Comparison of ENCODE assay signal across 8 cellular contexts in the genomic region with DNA sequence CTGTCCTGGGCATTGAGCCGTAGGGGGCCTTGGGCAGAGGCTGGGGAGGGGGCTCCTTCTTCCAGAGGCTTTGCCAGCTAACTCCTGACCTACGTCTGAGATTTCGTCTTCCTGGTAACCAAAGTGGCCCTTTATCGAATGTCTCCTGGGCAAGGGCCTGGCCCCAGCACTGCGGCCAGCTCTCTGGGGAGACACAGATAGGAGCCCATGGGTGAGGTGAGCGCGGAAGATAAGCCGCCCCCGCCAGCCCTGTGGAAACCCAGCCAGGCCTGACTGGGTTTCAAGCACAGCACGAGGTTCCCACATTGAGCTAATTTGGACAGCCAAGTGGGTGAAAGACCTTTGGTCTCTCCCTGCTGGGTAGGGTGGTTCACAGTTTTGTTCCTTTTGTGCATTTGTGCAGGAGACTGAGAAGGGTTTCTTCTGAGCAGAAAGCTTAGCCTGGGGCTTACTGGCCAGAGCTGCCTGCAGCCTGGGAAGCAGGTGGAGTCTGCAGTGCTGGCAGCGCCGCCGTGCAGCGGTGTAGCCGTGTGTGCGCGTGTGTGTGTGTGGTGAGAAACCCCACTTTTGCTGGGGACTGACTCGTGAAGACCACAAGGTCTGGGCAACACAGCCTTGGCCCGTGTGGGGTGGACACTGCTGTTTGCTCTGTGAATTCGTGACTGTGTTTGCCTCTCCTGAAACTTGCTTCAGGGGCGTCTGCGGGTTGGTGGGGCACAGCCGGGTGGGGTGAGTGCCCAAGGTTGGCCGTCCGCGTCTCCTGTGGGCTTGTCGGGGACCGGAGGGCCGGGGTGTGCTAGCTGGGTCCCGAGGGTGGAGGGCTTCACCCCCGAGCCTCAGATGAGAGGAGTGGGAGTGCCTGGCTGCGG. TPM values are rescaled to one million over a fixed set of nuclear protein-coding genes. Genes with fewer than 3 reads are reported as not detected.
DNase-seq lines count a peak whose midpoint lies in the region; ATAC-seq and TF ChIP-seq lines count a peak whose summit lies in the region.

No MANE protein-coding gene starts in this region.

- POLR2A ChIA-PET in CD4-positive, alpha-beta T cell (lab: Charles Lee): interaction anchor here (0.6 kb wide), 1 partner anchor 41 kb away, joined by 3 read pairs; no protein-coding TSS in a partner anchor
- POLR2A ChIA-PET in MCF 10A (lab: Yijun Ruan, JAX): interaction anchor here (0.6 to 7.7 kb wide), 12 partner anchors 12 to 699 kb away, joined by 3 to 110 read pairs (median 4); partner anchors contain the start of genes CDC34, POLRMT, RNF126 and RNU6-2

- no peak for DNase-seq in CD4-positive, alpha-beta T cell
- DNase-seq in KBM-7 (peak; percentile 58), MCF 10A (ENCODE audit: unreplicated experiment) (peak; percentile 59), left colon (peak in 1 of 2 donors; percentile 45), superior temporal gyrus (ENCODE audit: extremely low spot score) (peak; percentile 50), SHP77 (lab: John Stamatoyannopoulos, UW) (no peak), NCI-H524 treated with DMSO at 0.1 percent for 48 hours (lab: John Stamatoyannopoulos, UW) (no peak), dedifferentiated amniotic fluid mesenchymal stem cell (ENCODE audit: extremely low spot score) (no peak)

- H3K27ac ChIP-seq in CD4-positive, alpha-beta T cell (ENCODE audit: low read depth, low read length): no peak overlapping the region

- no TSS peak for BruUV-seq in MCF 10A (replicated peaks; lab: Mats Ljungman, UMichigan)

- TF ChIP-seq CTCF in CD4-positive, alpha-beta T cell (IDR thresholded peaks at IDR 0.05): no peak
- TF ChIP-seq CTCF in MCF 10A (IDR thresholded peaks at IDR 0.05; ENCODE audit: unreplicated experiment): no peak

- no peaks in the 10 kb centered on the region for H3K9me3 Mint-ChIP-seq in CD4-positive, alpha-beta T cell
- no peaks in the 10 kb centered on the region for H3K9me3 Mint-ChIP-seq in MCF 10A (ENCODE audit: unreplicated experiment)

- in situ Hi-C loops in KBM-7 (cut with MboI; ENCODE audit: low pct_unique_long_range_greater_than_20kb, low sequenced_read_pairs): no loop called here

- no peak overlapping the region for H3K27ac Mint-ChIP-seq in CD4-positive, alpha-beta T cell
- H3K27ac Mint-ChIP-seq in MCF 10A (ENCODE audit: low read depth, unreplicated experiment): peak overlapping the region; percentile 79

- peak overlapping the region; percentile 85 for H3K4me3 Mint-ChIP-seq in CD4-positive, alpha-beta T cell
- peak overlapping the region; percentile 85 for H3K4me3 Mint-ChIP-seq in MCF 10A (ENCODE audit: unreplicated experiment)

- H3K9me3 ChIP-seq in CD4-positive, alpha-beta T cell (ENCODE audit: control insufficient read depth, low read length): no peaks in the 10 kb centered on the region

- H3K4me1 Mint-ChIP-seq in CD4-positive, alpha-beta T cell (ENCODE audit: low read depth): peaks cover 37% of the 10 kb centered on the region
- H3K4me1 Mint-ChIP-seq in MCF 10A (ENCODE audit: insufficient read depth, unreplicated experiment): peaks cover 23% of the 10 kb centered on the region

- intact Hi-C loops in CD4-positive, alpha-beta T cell (cut with DNase I, micrococcal nuclease): loop anchor here (5.0 kb wide), 5 partner anchors 57 to 832 kb away; partner anchors contain the start of genes DAZAP1 (in 1 of the 2), POLRMT (in 1 of the 2), RNF126 (in 1 of the 2) and TPGS1 (in 1 of the 2)
- intact Hi-C loops in MCF 10A (cut with micrococcal nuclease): no loop called here
- intact Hi-C loops in left colon (cut with DNase I, micrococcal nuclease): no loop called here

- no peaks in the 10 kb centered on the region for H3K27me3 Mint-ChIP-seq in CD4-positive, alpha-beta T cell
- H3K27me3 Mint-ChIP-seq in MCF 10A (ENCODE audit: insufficient read depth, unreplicated experiment): no peaks in the 10 kb centered on the region

- CTCF ChIA-PET in CD4-positive, alpha-beta T cell (lab: Charles Lee): interaction anchor here (1.9 kb wide), 1 partner anchor 10 kb away, joined by 10 read pairs; no protein-coding TSS in a partner anchor
- CTCF ChIA-PET in MCF 10A (lab: Yijun Ruan, JAX): interaction anchor here (0.6 to 1.0 kb wide), 2 partner anchors 10 to 43 kb away, joined by 3 to 6 read pairs; no protein-coding TSS in a partner anchor

- H3K36me3 Mint-ChIP-seq in CD4-positive, alpha-beta T cell (ENCODE audit: low read depth): peaks cover 14% of the 10 kb centered on the region
- peaks cover 27% of the 10 kb centered on the region for H3K36me3 Mint-ChIP-seq in MCF 10A (ENCODE audit: insufficient read depth, unreplicated experiment)

- no peaks in the 10 kb centered on the region for H3K27me3 ChIP-seq in CD4-positive, alpha-beta T cell (ENCODE audit: control insufficient read depth, insufficient read depth, low read length)

- no peak for ATAC-seq in CD4-positive, alpha-beta T cell (ENCODE audit: poor library complexity)
- ATAC-seq in left colon: peak; percentile 9

RNA-seq across cellular contexts. Expression of gene BSG, which starts 2.5 kb away (rescaled TPM):
- 10 to 100 TPM; 68.7 to 71.6 TPM for total RNA-seq in CD4-positive, alpha-beta T cell
- total RNA-seq in MCF 10A (2022): 550 and 557 TPM in 2 replicates
- total RNA-seq in left colon: 1,000 to 10,000 TPM in 1 of 2 donors, 100 to 1,000 TPM in 1; 751 to 1,370 TPM

RNA-seq across cellular contexts. Expression of gene HCN2, which starts 14.8 kb away (rescaled TPM):
- 1 to 10 TPM; 2.1 TPM for total RNA-seq in CD4-positive, alpha-beta T cell
- 0.68 and 1.2 TPM in 2 replicates for total RNA-seq in MCF 10A (2022)
- under 1 TPM; 0.15 to 0.39 TPM for total RNA-seq in left colon

RNA-seq across cellular contexts. Expression of gene GZMM, which starts 31.0 kb away (rescaled TPM):
- total RNA-seq in CD4-positive, alpha-beta T cell: 10 to 100 TPM; 41.6 to 46.3 TPM
- total RNA-seq in MCF 10A (2022) (not detected in 2 replicates), left colon (under 1 TPM in 1 of 2 donors, not detected in 1; 0.67 TPM)

RNA-seq across cellular contexts. Expression of gene CDC34, which starts 43.3 kb away (rescaled TPM):
- total RNA-seq in CD4-positive, alpha-beta T cell: 10 to 100 TPM; 38.5 to 43.4 TPM
- total RNA-seq in MCF 10A (2022): 49.7 and 61.3 TPM in 2 replicates
- total RNA-seq in left colon: 10 to 100 TPM; 62.4 to 67.6 TPM

RNA-seq across cellular contexts. Expression of gene POLRMT, which starts 58.4 kb away (rescaled TPM):
- total RNA-seq in CD4-positive, alpha-beta T cell: 10 to 100 TPM; 54.4 to 56.2 TPM
- total RNA-seq in MCF 10A (2022) (36.9 and 40.9 TPM in 2 replicates), left colon (10 to 100 TPM; 52.7 to 64.6 TPM)

Comparison
In these comparisons a context has a peak if more than half of its experiments do, and no peak if none do; other contexts are left out.
1. DNase-seq: peak in KBM-7 (single experiment), MCF 10A (single experiment) and superior temporal gyrus (single experiment); none in CD4-positive, alpha-beta T cell (0 of 10), SHP77 (0 of 2), NCI-H524 treated with DMSO at 0.1 percent for 48 hours (single experiment) and dedifferentiated amniotic fluid mesenchymal stem cell (single experiment).
2. RNA of gene GZMM, which starts 31.0 kb away (total RNA-seq): 41.6 to 46.3 TPM in CD4-positive, alpha-beta T cell; 0.67 TPM in left colon and not detected in MCF 10A; every median in the first group is over 10 times any median in the second.
3. intact Hi-C loops: an anchor here in CD4-positive, alpha-beta T cell (5.0 kb wide); none called in MCF 10A and left colon.